In genomic region chr16:12132850-12133249, GRCh38 we compare ENCODE assay signal across 17 cellular contexts.
"Had no signal": no experiment of that assay in that cellular context is flagged by ENCODE, and none has a peak within 500 bp of the region (broad histone marks: within the 10 kb centered on the region; RNA-seq: fewer than 3 reads in every experiment).

No MANE protein-coding gene starts in this region.

- DNase-seq: activated naive CD4-positive, alpha-beta T cell; activated naive CD8-positive, alpha-beta T cell treated with anti-CD3 and anti-CD28 coated beads, Interleukin-2, amount 10 ng/mL, durations not matched to agents 7 days and 5 days; cortex of kidney; effector CD4-positive, alpha-beta T cell; lower lobe of right lung; midbrain; naive B cell; pancreas; retina; small intestine; stimulated activated CD4-positive, alpha-beta T cell treated with anti-CD3 and anti-CD28 coated beads, Interleukin-4, amount 100 ng/mL, for 4 hours; stimulated activated CD8-positive, alpha-beta memory T cell treated with anti-CD3 and anti-CD28 coated beads, Interleukin-4, amount 100 ng/mL, for 48 hours; stimulated activated naive CD8-positive, alpha-beta T cell treated with anti-CD3 and anti-CD28 coated beads, Interleukin-15, Interleukin-2, amounts not matched to agents 100 U/mL and 50 U/mL, for 24 hours; upper lobe of left lung had no signal

- FAIRE-seq: pancreas, small intestine had no signal

- H3K27me3 ChIP-seq: esophagus muscularis mucosa, neural progenitor cell, pancreas, suprapubic skin, upper lobe of left lung had no signal

- H3K4me1 ChIP-seq: lower lobe of right lung, suprapubic skin, upper lobe of left lung had no signal

- H3K36me3 ChIP-seq: neural progenitor cell, pancreas had no signal

- H3K4me2 ChIP-seq: neural progenitor cell had no signal

- H3K4me3 ChIP-seq: esophagus muscularis mucosa, lower lobe of right lung, neural progenitor cell, pancreas, suprapubic skin, upper lobe of left lung had no signal

- H3K27ac ChIP-seq: esophagus muscularis mucosa, lower lobe of right lung, neural progenitor cell, pancreas, suprapubic skin, upper lobe of left lung had no signal

- H2AFZ ChIP-seq: neural progenitor cell had no signal

- H3K9me3 ChIP-seq: esophagus muscularis mucosa, lower lobe of right lung, pancreas, suprapubic skin, upper lobe of left lung had no signal

- H3K9ac ChIP-seq: neural progenitor cell had no signal

- ATAC-seq: stimulated activated naive CD8-positive, alpha-beta T cell treated with anti-CD3 and anti-CD28 coated beads, Interleukin-15, Interleukin-2, amounts not matched to agents 100 U/mL and 50 U/mL, for 24 hours had no signal
